In the genomic region with DNA sequence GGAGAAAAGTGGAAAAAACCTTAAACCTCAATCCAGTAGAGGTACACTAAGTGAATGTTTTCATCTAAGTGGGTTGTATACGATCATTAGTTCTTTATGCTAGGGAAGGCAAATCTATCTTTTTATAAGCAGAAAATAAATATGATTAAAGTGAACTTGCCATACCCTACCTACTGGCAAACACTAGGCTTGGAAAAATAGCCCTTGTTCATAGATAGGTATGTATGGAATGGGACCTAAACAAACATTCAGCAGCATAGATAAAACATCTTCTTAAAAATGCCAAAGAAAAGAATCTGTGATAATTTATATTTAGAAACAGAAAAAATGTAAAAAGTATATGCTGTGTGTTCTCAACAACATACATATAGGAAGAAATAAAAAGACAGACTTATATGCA, we compare ENCODE assay signal across 12 cellular contexts. TPM values are rescaled to one million over a fixed set of nuclear protein-coding genes. Genes with fewer than 3 reads are reported as not detected.
DNase-seq lines count a peak whose midpoint lies in the region; ATAC-seq and TF ChIP-seq lines count a peak whose summit lies in the region.
"Had no signal": no experiment of that assay in that cellular context is flagged by ENCODE, and none has a peak within 500 bp of the region (broad histone marks: within the 10 kb centered on the region; RNA-seq: fewer than 3 reads in every experiment).

No MANE protein-coding gene starts in this region.

- no peaks in the 10 kb centered on the region for H3K36me3 ChIP-seq in Caco-2 (ENCODE audit: control insufficient read depth, insufficient read depth, low read length)

- CTCF ChIA-PET in Caco-2 (lab: Charles Lee) = no interaction called here
- CTCF ChIA-PET in Calu3 (lab: Charles Lee) = no interaction called here

- H3K27ac Mint-ChIP-seq in Caco-2 (ENCODE audit: unreplicated experiment) (peak overlapping the region; percentile 39), HFFc6 (peak overlapping the region; percentile 58), T-helper 17 cell (peak overlapping the region; percentile 71), osteocyte (ENCODE audit: unreplicated experiment) (peak overlapping the region; percentile 18), Calu3 (ENCODE audit: unreplicated experiment) (no peak overlapping the region)
- H3K27ac Mint-ChIP-seq: H9 had no signal

- no peak for ATAC-seq in T-helper 17 cell
- ATAC-seq in GM21447 (IDR thresholded peaks at IDR 0.05; ENCODE audit: unreplicated experiment) = no peak
- no peak for ATAC-seq in GM18873 (IDR thresholded peaks at IDR 0.05; ENCODE audit: low FRiP score, unreplicated experiment)

- H3K36me3 Mint-ChIP-seq in Caco-2 (ENCODE audit: insufficient read depth, unreplicated experiment) (peaks cover 5% of the 10 kb centered on the region), HFFc6 (ENCODE audit: low read depth) (peaks cover 29% of the 10 kb centered on the region), T-helper 17 cell (ENCODE audit: low read depth) (peaks cover 6% of the 10 kb centered on the region), osteocyte (ENCODE audit: unreplicated experiment) (peaks cover 19% of the 10 kb centered on the region), Calu3 (ENCODE audit: insufficient read depth, unreplicated experiment) (no peaks in the 10 kb centered on the region)

- no peak for TF ChIP-seq CTCF in Caco-2 (IDR thresholded peaks at IDR 0.05; ENCODE audit: insufficient read depth in 1 of 2, low read depth in 1 of 2, low read length in 1 of 2, severe bottlenecking in 1 of 2, unreplicated experiment in 1 of 2)
- no peak for TF ChIP-seq CTCF in HFFc6 (IDR thresholded peaks at IDR 0.05)
- TF ChIP-seq CTCF in osteocyte (IDR thresholded peaks at IDR 0.05) = no peak
- no peak for TF ChIP-seq CTCF in Calu3 (IDR thresholded peaks at IDR 0.05; ENCODE audit: unreplicated experiment)

- H3K27me3 Mint-ChIP-seq in Caco-2 (ENCODE audit: insufficient read depth, unreplicated experiment) = no peaks in the 10 kb centered on the region
- peaks cover 1% of the 10 kb centered on the region for H3K27me3 Mint-ChIP-seq in HFFc6 (ENCODE audit: insufficient read depth)
- H3K27me3 Mint-ChIP-seq in T-helper 17 cell = no peaks in the 10 kb centered on the region
- H3K27me3 Mint-ChIP-seq in osteocyte (ENCODE audit: unreplicated experiment) = no peaks in the 10 kb centered on the region
- H3K27me3 Mint-ChIP-seq in Calu3 (ENCODE audit: unreplicated experiment) = no peaks in the 10 kb centered on the region
- H3K27me3 Mint-ChIP-seq: CD4-positive, alpha-beta memory T cell had no signal

- intact Hi-C loops in Caco-2 (cut with micrococcal nuclease; ENCODE audit: unreplicated experiment) = no loop called here
- intact Hi-C loops in Calu3 (cut with micrococcal nuclease; ENCODE audit: unreplicated experiment) = loop anchor here (5.0 kb wide), 1 partner anchor 37 kb away; no protein-coding TSS in a partner anchor

- H3K9me3 ChIP-seq in Caco-2 (no peaks in the 10 kb centered on the region), T-helper 17 cell (ENCODE audit: control insufficient read depth, low read length, poor library complexity, severe bottlenecking) (no peaks in the 10 kb centered on the region)
- H3K9me3 ChIP-seq: BE2C had no signal

- no peaks in the 10 kb centered on the region for H3K27me3 ChIP-seq in Caco-2 (replicated peaks; ENCODE audit: control insufficient read depth, insufficient read depth, low read length)
- H3K27me3 ChIP-seq: BE2C had no signal

- no peak overlapping the region for H3K4me3 Mint-ChIP-seq in Caco-2 (ENCODE audit: unreplicated experiment)
- peak overlapping the region; percentile 22 for H3K4me3 Mint-ChIP-seq in HFFc6
- no peak overlapping the region for H3K4me3 Mint-ChIP-seq in T-helper 17 cell
- no peak overlapping the region for H3K4me3 Mint-ChIP-seq in osteocyte (ENCODE audit: unreplicated experiment)
- H3K4me3 Mint-ChIP-seq in Calu3 (ENCODE audit: low read depth, unreplicated experiment) = no peak overlapping the region
- H3K4me3 Mint-ChIP-seq: CD4-positive, alpha-beta memory T cell; H9 had no signal

- no peaks in the 10 kb centered on the region for H3K4me1 Mint-ChIP-seq in Caco-2 (ENCODE audit: low read depth, unreplicated experiment)
- H3K4me1 Mint-ChIP-seq in HFFc6 (ENCODE audit: low read depth) = peaks cover 70% of the 10 kb centered on the region
- peaks cover 19% of the 10 kb centered on the region for H3K4me1 Mint-ChIP-seq in T-helper 17 cell
- peaks cover 44% of the 10 kb centered on the region for H3K4me1 Mint-ChIP-seq in osteocyte (ENCODE audit: unreplicated experiment)
- peaks cover 18% of the 10 kb centered on the region for H3K4me1 Mint-ChIP-seq in Calu3 (ENCODE audit: low read depth, unreplicated experiment)

- H3K9me3 Mint-ChIP-seq in Caco-2 (ENCODE audit: unreplicated experiment) = peaks cover 13% of the 10 kb centered on the region
- peaks cover 10% of the 10 kb centered on the region for H3K9me3 Mint-ChIP-seq in HFFc6
- peaks cover 15% of the 10 kb centered on the region for H3K9me3 Mint-ChIP-seq in osteocyte (ENCODE audit: unreplicated experiment)
- H3K9me3 Mint-ChIP-seq in Calu3 (ENCODE audit: low read depth, unreplicated experiment) = peaks cover 4% of the 10 kb centered on the region

- no TSS peak for BruUV-seq in Caco-2 (replicated peaks; lab: Mats Ljungman, UMichigan)
- BruUV-seq in Calu3 (replicated peaks; lab: Mats Ljungman, UMichigan) = no TSS peak

- DNase-seq in Caco-2 (no peak), HFFc6 (no peak), T-helper 17 cell (no peak), osteocyte (ENCODE audit: extremely low spot score, unreplicated experiment) (no peak), Calu3 (no peak)
- DNase-seq: BE2C; CD4-positive, alpha-beta memory T cell; DND-41; GOT3; H9 had no signal

- H3K4me3 ChIP-seq in Caco-2 (ENCODE audit: low read depth, low read length) = no peak overlapping the region

- H3K4me1 ChIP-seq in Caco-2 = peaks cover 30% of the 10 kb centered on the region

- POLR2A ChIA-PET in Caco-2 (lab: Charles Lee) = no interaction called here

RNA-seq across cellular contexts. Expression of a gene that starts 18.8 kb away (rescaled TPM):
- total RNA-seq in Caco-2 (2022) (22.2 and 28.8 TPM in 2 replicates), T-helper 17 cell (10 to 100 TPM; 18.9 to 19.8 TPM), osteocyte (26.4 and 29.4 TPM in 2 replicates), Calu3 (2022) (17.2 and 19.0 TPM in 2 replicates)
- total RNA-seq in HFFc6 (2021; fragmentation: NEBNext Ultra II Directional; extraction: Animal tissue kit (Norgen Biotek cat#: 25700)) = 10 to 100 TPM; 22.4 to 36.3 (median 31.2) TPM
